In genomic region chr20:13118676-13119075, GRCh38 we compare ENCODE assay signal across 18 cellular contexts.
"Had no signal": no experiment of that assay in that cellular context is flagged by ENCODE, and none has a peak within 500 bp of the region (broad histone marks: within the 10 kb centered on the region; RNA-seq: fewer than 3 reads in every experiment).

No MANE protein-coding gene starts in this region.

- DNase-seq: MM.1S, NCI-H1092 treated with DMSO at 0.1 percent for 48 hours, NCI-H1436, NCI-H187, NCI-H2029, NCI-H2081 treated with DMSO at 0.1 percent for 48 hours, NCI-H524, NCI-H774, OCI-M1, PC-9, Peyer's patch, SIG-M5 had no signal

- H3K27ac ChIP-seq: HL-60, KMS-11, PC-9, Peyer's patch, SJSA1, SK-N-MC had no signal

- H3K9ac ChIP-seq: KMS-11 had no signal

- H3K36me3 ChIP-seq: Peyer's patch, SJSA1 had no signal

- H3K27me3 ChIP-seq: Peyer's patch, SJSA1 had no signal

- H2AFZ ChIP-seq: PC-9 had no signal

- H3K4me1 ChIP-seq: Peyer's patch, SJSA1 had no signal

- H3K4me2 ChIP-seq: KMS-11, PC-9 had no signal

- H3K4me3 ChIP-seq: K562, PC-9, Peyer's patch, SJSA1, SK-N-MC had no signal

- ATAC-seq: Right ventricle myocardium inferior had no signal

- H3K9me3 ChIP-seq: Peyer's patch, SJSA1 had no signal
